In the genomic region with DNA sequence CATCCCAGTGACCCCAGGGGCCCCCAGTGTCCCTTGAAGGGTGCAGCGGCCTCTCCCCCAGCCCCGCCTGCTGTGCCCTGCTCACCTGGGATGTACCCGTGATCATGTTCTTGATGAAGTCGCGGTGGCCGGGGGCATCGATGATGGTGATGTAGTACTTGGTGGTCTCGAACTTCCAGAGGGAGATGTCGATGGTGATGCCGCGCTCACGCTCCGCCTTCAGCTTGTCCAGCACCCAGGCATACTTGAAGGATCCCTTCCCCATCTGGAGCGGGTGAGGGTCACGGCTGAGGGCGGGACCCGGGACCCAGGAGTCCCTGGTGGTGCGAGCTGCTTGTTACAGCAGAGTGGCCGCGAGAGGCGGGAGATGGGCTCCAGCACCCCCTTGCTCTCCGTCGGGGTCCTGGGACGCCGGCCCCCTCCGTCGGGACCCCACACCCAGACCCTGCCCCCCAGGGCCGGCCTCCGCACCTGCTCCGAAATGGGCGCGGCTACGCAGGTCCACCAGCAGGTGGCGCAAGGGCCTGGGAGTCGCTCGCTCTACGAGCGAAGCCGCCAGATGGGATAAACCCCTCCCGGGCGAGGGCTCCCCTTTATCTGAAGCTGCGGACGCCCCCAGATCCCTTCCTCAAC, we compare ENCODE assay signal across 8 cellular contexts. TPM values are rescaled to one million over a fixed set of nuclear protein-coding genes. Genes with fewer than 3 reads are reported as not detected.
A peak's percentile ranks its signal among the peaks of the same experiment; 100 is the strongest.
DNase-seq lines count a peak whose midpoint lies in the region; ATAC-seq and TF ChIP-seq lines count a peak whose summit lies in the region.

No MANE protein-coding gene starts in this region.

- no peak overlapping the region for H2BK15ac ChIP-seq in mesenchymal stem cell (ENCODE audit: low read depth, poor library complexity, severe bottlenecking)

- peak; percentile 82 for ATAC-seq in activated CD8-positive, alpha-beta T cell treated with anti-CD3 and anti-CD28 coated beads for 36 hours
- ATAC-seq in GM18909 (IDR thresholded peaks at IDR 0.05; ENCODE audit: poor library complexity, unreplicated experiment) = no peak
- ATAC-seq in GM21423 (IDR thresholded peaks at IDR 0.05; ENCODE audit: unreplicated experiment) = no peak

- WGBS in mesenchymal stem cell = 34% methylated on average over 39 of the region's 43 CpGs

- POLR2A ChIA-PET in activated CD8-positive, alpha-beta T cell treated with anti-CD3 and anti-CD28 coated beads for 36 hours (lab: Charles Lee) = interaction anchor here (0.9 to 1.4 kb wide), 3 partner anchors 25 to 277 kb away, joined by 3 to 5 read pairs (median 3); a partner anchor contains a TSS

- no peak overlapping the region for H3K23ac ChIP-seq in mesenchymal stem cell (ENCODE audit: low read length in 2 of 2)

- H2BK120ac ChIP-seq in mesenchymal stem cell (ENCODE audit: low read depth, low read length) = no peak overlapping the region

- no peak overlapping the region for H3K14ac ChIP-seq in mesenchymal stem cell (ENCODE audit: low read length in 2 of 2)

- no peak overlapping the region for H2AK5ac ChIP-seq in mesenchymal stem cell (ENCODE audit: low read length, severe bottlenecking)

- H3K27me3 ChIP-seq in duodenal mucosa (ENCODE audit: control insufficient read depth in 1 of 2, insufficient read depth in 2 of 2, low read length in 2 of 2) (peaks cover 25 to 31% of the 10 kb centered on the region in 2 donors), mesenchymal stem cell (ENCODE audit: control insufficient read depth in 1 of 2, insufficient read depth in 1 of 2, low read length in 2 of 2) (peaks cover 31 to 66% of the 10 kb centered on the region in 2 experiments)

- H3K36me3 ChIP-seq in ES-I3 (ENCODE audit: insufficient read depth, low read length) (no peaks in the 10 kb centered on the region), duodenal mucosa (ENCODE audit: control insufficient read depth in 1 of 2, insufficient read depth in 2 of 2, low read length in 2 of 2) (no peaks in the 10 kb centered on the region), mesenchymal stem cell (ENCODE audit: control insufficient read depth in 1 of 2, insufficient read depth in 2 of 2, low read depth in 1 of 2, low read length in 2 of 2) (peaks cover 0 to 4% of the 10 kb centered on the region in 2 experiments)

- peak; percentile 99 for TF ChIP-seq CTCF in activated CD8-positive, alpha-beta T cell treated with anti-CD3 and anti-CD28 coated beads for 36 hours (IDR thresholded peaks at IDR 0.05)

- H2BK5ac ChIP-seq in mesenchymal stem cell (ENCODE audit: low read depth, low read length, poor library complexity, severe bottlenecking) = no peak overlapping the region

- no peak overlapping the region for H4K8ac ChIP-seq in mesenchymal stem cell (ENCODE audit: low read length)

- no peak overlapping the region for H2BK12ac ChIP-seq in mesenchymal stem cell (ENCODE audit: low read length in 2 of 2)

- intact Hi-C loops in activated CD8-positive, alpha-beta T cell treated with anti-CD3 and anti-CD28 coated beads for 36 hours (cut with micrococcal nuclease) = no loop called here

- CTCF ChIA-PET in activated CD8-positive, alpha-beta T cell treated with anti-CD3 and anti-CD28 coated beads for 36 hours (lab: Charles Lee) = interaction anchor here (0.6 to 2.3 kb wide), 20 partner anchors 9 to 624 kb away, joined by 3 to 22 read pairs (median 4); a partner anchor contains a TSS

- no peak overlapping the region for H3K27ac Mint-ChIP-seq in activated CD8-positive, alpha-beta T cell treated with anti-CD3 and anti-CD28 coated beads for 36 hours

- H3K4me1 ChIP-seq in ES-I3 (ENCODE audit: insufficient read depth, low read length) (no peaks in the 10 kb centered on the region), duodenal mucosa (ENCODE audit: control insufficient read depth in 1 of 2, insufficient read depth in 2 of 2, low read length in 2 of 2) (peaks cover 0 to 4% of the 10 kb centered on the region in 2 donors), mesenchymal stem cell (ENCODE audit: control insufficient read depth, insufficient read depth, low read depth, low read length) (peaks cover 22% of the 10 kb centered on the region)

- H3K27ac ChIP-seq in duodenal mucosa (ENCODE audit: low read depth, low read length) (no peak overlapping the region), mesenchymal stem cell (ENCODE audit: low read length, poor library complexity, severe bottlenecking) (no peak overlapping the region)

- H3K4me1 Mint-ChIP-seq in activated CD8-positive, alpha-beta T cell treated with anti-CD3 and anti-CD28 coated beads for 36 hours (ENCODE audit: low read depth) = no peaks in the 10 kb centered on the region

- H3K9me3 ChIP-seq in ES-I3 (ENCODE audit: control insufficient read depth, insufficient read depth, low read length) (no peaks in the 10 kb centered on the region), duodenal mucosa (ENCODE audit: control insufficient read depth in 1 of 2, low read length in 2 of 2) (no peaks in the 10 kb centered on the region), mesenchymal stem cell (ENCODE audit: control insufficient read depth, low read length) (peaks cover 6% of the 10 kb centered on the region)

- H3K4me3 ChIP-seq in duodenal mucosa (ENCODE audit: low read depth in 1 of 2, low read length in 2 of 2) (peak overlapping the region; percentile 50 to 65), mesenchymal stem cell (ENCODE audit: insufficient read depth in 1 of 2, low read depth in 1 of 2, low read length in 2 of 2) (peak overlapping the region in 1 of 2 experiments; percentile 70)

- peak overlapping the region; percentile 38; the same call in 1 of the 2 replicates for H3K9ac ChIP-seq in ES-I3 (ENCODE audit: low read depth, low read length)
- no peak overlapping the region for H3K9ac ChIP-seq in duodenal mucosa (ENCODE audit: low read depth in 1 of 2, low read length in 2 of 2)
- H3K9ac ChIP-seq in mesenchymal stem cell (ENCODE audit: low read length) = no peak overlapping the region

- peaks cover 12% of the 10 kb centered on the region for H3K27me3 Mint-ChIP-seq in activated CD8-positive, alpha-beta T cell treated with anti-CD3 and anti-CD28 coated beads for 36 hours

- peak overlapping the region; percentile 68 for H3K4me2 ChIP-seq in mesenchymal stem cell (ENCODE audit: low read length, poor library complexity, severe bottlenecking)

- H3K4ac ChIP-seq in mesenchymal stem cell (ENCODE audit: low read depth in 1 of 2, low read length in 2 of 2) = no peak overlapping the region

- H3K36me3 Mint-ChIP-seq in activated CD8-positive, alpha-beta T cell treated with anti-CD3 and anti-CD28 coated beads for 36 hours (ENCODE audit: low read depth) = no peaks in the 10 kb centered on the region

- H3K9me3 Mint-ChIP-seq in activated CD8-positive, alpha-beta T cell treated with anti-CD3 and anti-CD28 coated beads for 36 hours = no peaks in the 10 kb centered on the region

- no peak overlapping the region for H4K91ac ChIP-seq in mesenchymal stem cell (ENCODE audit: low read length)

- H3K18ac ChIP-seq in mesenchymal stem cell (ENCODE audit: low read depth in 1 of 2, low read length in 2 of 2) = no peak overlapping the region

- H3K4me3 Mint-ChIP-seq in activated CD8-positive, alpha-beta T cell treated with anti-CD3 and anti-CD28 coated beads for 36 hours = no peak overlapping the region

- H2AFZ ChIP-seq in mesenchymal stem cell (ENCODE audit: low read depth, low read length) = peak overlapping the region; percentile 29

- no peaks in the 10 kb centered on the region for H3K79me1 ChIP-seq in mesenchymal stem cell (replicated peaks; ENCODE audit: low read length, poor library complexity, severe bottlenecking)

- DNase-seq in NCI-H1092 (lab: John Stamatoyannopoulos, UW) = peak; percentile 38
- peak; percentile 78 for DNase-seq in activated CD8-positive, alpha-beta T cell treated with anti-CD3 and anti-CD28 coated beads for 36 hours
- peak; percentile 59 for DNase-seq in mesenchymal stem cell
- DNase-seq in stimulated activated CD8-positive, alpha-beta memory T cell treated with anti-CD3 and anti-CD28 coated beads, Interleukin-2, amount 100 ng/mL, for 48 hours (ENCODE audit: low read depth in 2 of 2) = peak; percentile 58 to 71

RNA-seq across cellular contexts. Expression of a gene that starts 3.0 kb away (rescaled TPM):
- 1 to 10 TPM; 1.4 to 2.2 TPM for total RNA-seq in activated CD8-positive, alpha-beta T cell treated with anti-CD3 and anti-CD28 coated beads for 36 hours
- 4.3 TPM for polyA plus RNA-seq in mesenchymal stem cell (2013, experiment 1 of 2)
- 4.3 TPM for polyA plus RNA-seq in mesenchymal stem cell (2013, experiment 2 of 2)

RNA-seq across cellular contexts. Expression of a gene that starts 23.4 kb away (rescaled TPM):
- total RNA-seq in activated CD8-positive, alpha-beta T cell treated with anti-CD3 and anti-CD28 coated beads for 36 hours = not detected
- not detected for polyA plus RNA-seq in mesenchymal stem cell (2013, experiment 1 of 2)
- not detected for polyA plus RNA-seq in mesenchymal stem cell (2013, experiment 2 of 2)

RNA-seq across cellular contexts. Expression of a gene that starts 24.7 kb away (rescaled TPM):
- 100 to 1,000 TPM; 193 to 226 TPM for total RNA-seq in activated CD8-positive, alpha-beta T cell treated with anti-CD3 and anti-CD28 coated beads for 36 hours
- polyA plus RNA-seq in mesenchymal stem cell (2013, experiment 1 of 2) = 333 TPM
- polyA plus RNA-seq in mesenchymal stem cell (2013, experiment 2 of 2) = 331 TPM

RNA-seq across cellular contexts. Expression of a gene that starts 41.3 kb away (rescaled TPM):
- under 1 TPM in 1 of 2 experiments, not detected in 1; 0.18 TPM for total RNA-seq in activated CD8-positive, alpha-beta T cell treated with anti-CD3 and anti-CD28 coated beads for 36 hours
- not detected for polyA plus RNA-seq in mesenchymal stem cell (2013, experiment 1 of 2)
- polyA plus RNA-seq in mesenchymal stem cell (2013, experiment 2 of 2) = not detected

RNA-seq across cellular contexts. Expression of a gene that starts 51.7 kb away (rescaled TPM):
- not detected for total RNA-seq in activated CD8-positive, alpha-beta T cell treated with anti-CD3 and anti-CD28 coated beads for 36 hours
- not detected for polyA plus RNA-seq in mesenchymal stem cell (2013, experiment 1 of 2)
- polyA plus RNA-seq in mesenchymal stem cell (2013, experiment 2 of 2) = not detected
